ENCODE assay signal across 8 cellular contexts in genomic region chr2:37925063-37925897, GRCh38. TPM values are rescaled to one million over a fixed set of nuclear protein-coding genes. Genes with fewer than 3 reads are reported as not detected.
DNase-seq lines count a peak whose midpoint lies in the region; ATAC-seq, FAIRE-seq and TF ChIP-seq lines count a peak whose summit lies in the region.

TSS of gene RMDN2 (plus strand) at chr2:37925287. CDS start at chr2:37929278, 3,991 bp downstream.

- H3K23ac ChIP-seq in H1 (ENCODE audit: insufficient read length) (no peak within 1 kb of the TSS), mesendoderm (ENCODE audit: low read length) (no peak within 1 kb of the TSS)

- H3K27me3 Mint-ChIP-seq in CD4-positive, alpha-beta T cell, result no peaks in the 10 kb centered on the region

- intact Hi-C loops in CD4-positive, alpha-beta T cell (cut with DNase I, micrococcal nuclease), result loop anchor here in 1 of 2 experiments (10.0 kb wide), 2 partner anchors 460 to 830 kb away; partner anchors contain the start of gene SRSF7

- TF ChIP-seq POLR2A in H1 (IDR thresholded peaks at IDR 0.05; ENCODE audit: control extremely low read depth in 1 of 2, low read depth in 2 of 2, low read length in 2 of 2), result peak; percentile 79 to 97

- H2BK12ac ChIP-seq in H1 (ENCODE audit: low read depth, low read length), result no peak within 1 kb of the TSS

- peaks cover 5% of the 10 kb centered on the region for H3K36me3 Mint-ChIP-seq in CD4-positive, alpha-beta T cell (ENCODE audit: low read depth)

- no peaks in the 10 kb centered on the region for H3K4me1 ChIP-seq in H1 (replicated peaks in 1 of 4; ENCODE audit: control insufficient read depth in 3 of 4, insufficient read depth in 4 of 4, low read length in 3 of 4)
- H3K4me1 ChIP-seq in mesendoderm (ENCODE audit: control insufficient read depth, low read depth, low read length), result no peaks in the 10 kb centered on the region

- no peak within 1 kb of the TSS for H2BK20ac ChIP-seq in H1 (ENCODE audit: low read length)

- CTCF ChIA-PET in CD4-positive, alpha-beta T cell (lab: Charles Lee), result no interaction called here
- CTCF ChIA-PET in H1 (lab: Charles Lee; ENCODE audit: partially characterized antibody), result interaction anchor here (0.8 to 1.3 kb wide), 4 partner anchors 57 to 529 kb away, joined by 3 to 5 read pairs (median 4); no protein-coding TSS in a partner anchor

- peak within 1 kb of the TSS; percentile 96 for H4K5ac ChIP-seq in H1 (ENCODE audit: insufficient read length, low read depth, low read length)
- no peak within 1 kb of the TSS for H4K5ac ChIP-seq in mesendoderm (ENCODE audit: low read length)

- peak within 1 kb of the TSS; percentile 50 to 81 (median 76) for H3K9ac ChIP-seq in H1 (replicated peaks in 1 of 4; ENCODE audit: extremely low read depth in 1 of 4, low read depth in 3 of 4, low read length in 3 of 4)
- peak within 1 kb of the TSS; percentile 87 for H3K9ac ChIP-seq in mesendoderm (ENCODE audit: low read length)

- no peak within 1 kb of the TSS for H3K14ac ChIP-seq in H1 (ENCODE audit: insufficient read length)

- H3K36me3 ChIP-seq in H1 (ENCODE audit: control insufficient read depth in 2 of 4, insufficient read depth in 4 of 4, low read length in 3 of 4) (no peaks in the 10 kb centered on the region), mesendoderm (ENCODE audit: control insufficient read depth, insufficient read depth, low read length) (no peaks in the 10 kb centered on the region)

- H3K4me3 ChIP-seq in H1 (ENCODE audit: extremely low read depth in 1 of 4, insufficient read depth in 2 of 4, low read depth in 3 of 4, low read length in 4 of 4) (peak within 1 kb of the TSS; percentile 68 to 91 (median 90)), mesendoderm (ENCODE audit: low read length) (peak within 1 kb of the TSS; percentile 69)

- H2BK120ac ChIP-seq in H1 (replicated peaks; ENCODE audit: low read depth, low read length), result peak within 1 kb of the TSS; percentile 10
- no peak within 1 kb of the TSS for H2BK120ac ChIP-seq in mesendoderm (ENCODE audit: low read depth, low read length)

- H2BK15ac ChIP-seq in H1 (ENCODE audit: low read length) (no peak within 1 kb of the TSS; the same call in 1 of the 2 replicates), mesendoderm (replicated peaks; ENCODE audit: low read depth) (no peak within 1 kb of the TSS)

- peak within 1 kb of the TSS; percentile 80 for H3K18ac ChIP-seq in H1 (ENCODE audit: extremely low read depth, low read length)
- H3K18ac ChIP-seq in mesendoderm (ENCODE audit: low read length), result peak within 1 kb of the TSS; percentile 78

- H3K4me1 Mint-ChIP-seq in CD4-positive, alpha-beta T cell (ENCODE audit: low read depth), result peaks cover 36% of the 10 kb centered on the region

- no peaks in the 10 kb centered on the region for H3K9me3 Mint-ChIP-seq in CD4-positive, alpha-beta T cell

- H2AFZ ChIP-seq in H1 (ENCODE audit: low read length), result peak within 1 kb of the TSS; percentile 91

- H3K79me1 ChIP-seq in H1 (ENCODE audit: low read depth, low read length) (no peaks in the 10 kb centered on the region), mesendoderm (ENCODE audit: low read length) (no peaks in the 10 kb centered on the region)

- WGBS in H1 (ENCODE audit: extremely low coverage in 1 of 2, insufficient coverage in 1 of 2, insufficient read length in 1 of 2, insufficient replicate concordance in 2 of 2, low coverage in 1 of 2, low lambda C conversion rate in 2 of 2, missing lambda C conversion rate in 1 of 2), 2 experiments, result 2% methylated on average over 57 of the region's 79 CpGs; no CpG with 5 or more reads in 1 of the 2 experiments
- no CpG with 5 or more reads among the region's 79 CpGs for WGBS in mesendoderm (ENCODE audit: extremely low coverage, insufficient coverage, low lambda C conversion rate)

- POLR2A ChIA-PET in CD4-positive, alpha-beta T cell (lab: Charles Lee), result interaction anchor here (0.5 to 2.2 kb wide), 12 partner anchors 9 to 1199 kb away, joined by 3 to 17 read pairs (median 3); partner anchors contain the start of genes SRSF7 and STRN
- POLR2A ChIA-PET in H1 (lab: Charles Lee; ENCODE audit: partially characterized antibody), result interaction anchor here (0.5 to 1.5 kb wide), 7 partner anchors 23 to 601 kb away, joined by 3 to 5 read pairs (median 4); partner anchors contain the start of gene PRKD3

- no peak within 1 kb of the TSS for H2AK5ac ChIP-seq in H1 (ENCODE audit: low read depth, low read length)
- H2AK5ac ChIP-seq in mesendoderm (ENCODE audit: low read length), result no peak within 1 kb of the TSS

- peak within 1 kb of the TSS; percentile 79 for H3K27ac Mint-ChIP-seq in CD4-positive, alpha-beta T cell

- FAIRE-seq in H1 (lab: Jason Lieb, UNC), result no peak

- H2BK5ac ChIP-seq in H1 (ENCODE audit: low read depth, low read length), result peak within 1 kb of the TSS; percentile 67
- no peak within 1 kb of the TSS for H2BK5ac ChIP-seq in mesendoderm (ENCODE audit: low read length)

- peak in 1 of 2 experiments; percentile 17; a peak in 1 of 4 replicates for TF ChIP-seq RAD21 in H1 (IDR thresholded peaks at IDR 0.05 in 1 of 2, conservative IDR thresholded peaks at IDR 0.05 in 1 of 2; ENCODE audit: low read depth in 2 of 2, low read length in 2 of 2)

- ATAC-seq in CD4-positive, alpha-beta T cell (ENCODE audit: poor library complexity), result peak; percentile 83
- peak; percentile 91 for ATAC-seq in GM19438 (IDR thresholded peaks at IDR 0.05; ENCODE audit: low read depth, unreplicated experiment)

- TF ChIP-seq EP300 in H1 (IDR thresholded peaks at IDR 0.05; ENCODE audit: borderline replicate concordance in 1 of 2, low read depth in 2 of 2, low read length in 2 of 2), result no peak

- peak; percentile 48 to 76 (median 66) for DNase-seq in CD4-positive, alpha-beta T cell
- DNase-seq in HK-2 (ENCODE audit: unreplicated experiment) (peak; percentile 94), NOMO-1 (lab: John Stamatoyannopoulos, UW; ENCODE audit: unreplicated experiment in 2 of 2) (peak; percentile 80 to 89), H1 (ENCODE audit: low read depth in 1 of 2, low spot score in 2 of 2) (peak; percentile 90 to 94), mesendoderm (peak; percentile 98)
- DNase-seq in activated CD8-positive, alpha-beta memory T cell treated with anti-CD3 and anti-CD28 coated beads for 48 hours (ENCODE audit: low read depth in 2 of 3, low spot score in 2 of 3), result peak; percentile 59 to 70 (median 68)
- peak; percentile 57 for DNase-seq in stimulated activated CD8-positive, alpha-beta memory T cell treated with anti-CD3 and anti-CD28 coated beads, Interleukin-15, amount 100 ng/mL, for 1 hour (ENCODE audit: low read depth)

- H3K79me2 ChIP-seq in H1 (ENCODE audit: control insufficient read depth in 1 of 2, insufficient read depth in 2 of 2, low read length in 2 of 2) (no peaks in the 10 kb centered on the region), mesendoderm (ENCODE audit: control insufficient read depth, insufficient read depth, low read length) (no peaks in the 10 kb centered on the region)

- peak within 1 kb of the TSS; percentile 76 for H4K91ac ChIP-seq in H1 (replicated peaks; ENCODE audit: insufficient read length, low read length)

- peak within 1 kb of the TSS; percentile 93 for H3K4me3 Mint-ChIP-seq in CD4-positive, alpha-beta T cell

- peak within 1 kb of the TSS; percentile 94 for H3K4ac ChIP-seq in H1 (replicated peaks; ENCODE audit: insufficient read length, low read depth, low read length)
- H3K4ac ChIP-seq in mesendoderm (ENCODE audit: low read depth, low read length), result peak within 1 kb of the TSS; percentile 73

- H3K56ac ChIP-seq in H1 (replicated peaks; ENCODE audit: insufficient read length, low read depth, low read length), result peak within 1 kb of the TSS; percentile 97
- H3K56ac ChIP-seq in mesendoderm (ENCODE audit: low read length), result peak within 1 kb of the TSS; percentile 94

- peak within 1 kb of the TSS; percentile 71 to 92 for H3K4me2 ChIP-seq in H1 (ENCODE audit: insufficient read depth in 1 of 2, low read depth in 2 of 2, low read length in 2 of 2)
- peak within 1 kb of the TSS; percentile 98 for H3K4me2 ChIP-seq in mesendoderm (ENCODE audit: low read length)

- H3K27ac ChIP-seq in CD4-positive, alpha-beta T cell (ENCODE audit: low read depth, low read length), result peak within 1 kb of the TSS; percentile 62
- H3K27ac ChIP-seq in H1 (ENCODE audit: low read depth, low read length) (peak within 1 kb of the TSS; percentile 65; the same call in 1 of the 2 replicates), mesendoderm (ENCODE audit: low read depth, low read length) (peak within 1 kb of the TSS; percentile 94)

- no peak for TF ChIP-seq CTCF in CD4-positive, alpha-beta T cell (IDR thresholded peaks at IDR 0.05)
- peak in 1 of 3 experiments; percentile 5; a peak in 1 of 4 replicates for TF ChIP-seq CTCF in H1 (IDR thresholded peaks at IDR 0.05; ENCODE audit: control extremely low read depth in 1 of 3, insufficient read depth in 1 of 3, low read depth in 1 of 3, low read length in 3 of 3)

- H4K8ac ChIP-seq in H1 (ENCODE audit: extremely low read depth, insufficient read depth, low read length) (peak within 1 kb of the TSS; percentile 97), mesendoderm (ENCODE audit: low read depth, low read length) (peak within 1 kb of the TSS; percentile 81)

- peaks cover 5% of the 10 kb centered on the region for H3K23me2 ChIP-seq in H1 (ENCODE audit: low read depth, low read length)

- H3K9me3 ChIP-seq in CD4-positive, alpha-beta T cell (ENCODE audit: control insufficient read depth, low read length), result no peaks in the 10 kb centered on the region
- no peaks in the 10 kb centered on the region for H3K9me3 ChIP-seq in H1 (ENCODE audit: insufficient read depth in 2 of 2, low read depth in 1 of 2, low read length in 1 of 2)

- H4K20me1 ChIP-seq in H1 (replicated peaks in 1 of 2; ENCODE audit: control insufficient read depth in 1 of 2, insufficient read depth in 2 of 2, low read length in 2 of 2), result no peaks in the 10 kb centered on the region

- H3K27me3 ChIP-seq in CD4-positive, alpha-beta T cell (ENCODE audit: control insufficient read depth, insufficient read depth, low read length), result no peaks in the 10 kb centered on the region
- peaks cover 0 to 3% (median 1%) of the 10 kb centered on the region in 4 experiments; a peak in 1 of 7 replicates for H3K27me3 ChIP-seq in H1 (replicated peaks in 1 of 4; ENCODE audit: control insufficient read depth in 3 of 4, extremely low read depth in 1 of 4, insufficient read depth in 3 of 4, low read length in 3 of 4)
- H3K27me3 ChIP-seq in mesendoderm (ENCODE audit: insufficient read depth, low read length, poor library complexity), result no peaks in the 10 kb centered on the region

TF ChIP-seq in H1, 55 proteins besides CTCF, POLR2A, EP300 and RAD21 (continues in another document):
- peak; percentile 67 for TF ChIP-seq CREB1 (IDR thresholded peaks at IDR 0.05)

RNA-seq across cellular contexts. Expression of gene RMDN2, which starts in this region (rescaled TPM):
- 1 to 10 TPM; 2.4 to 3.3 TPM for total RNA-seq in CD4-positive, alpha-beta T cell
- total RNA-seq in H1 (2021; fragmentation: NEBNext Ultra II Directional; extraction: Animal tissue kit (Norgen Biotek cat#: 25700)), result 3.0 and 3.5 TPM in 2 replicates
- polyA plus RNA-seq in H1 (2011; rRNA removed), result 0.35 and 0.53 TPM in 2 replicates
- polyA plus RNA-seq in H1 (2011; cell fraction: cytosol; rRNA removed), result 1.7 TPM
- 0.64 TPM for polyA plus RNA-seq in H1 (2011; cell fraction: nucleus; rRNA removed)
- 0.71 to 2.2 TPM (median 1.1 TPM) in 4 replicates for polyA plus RNA-seq in H1 (2012, experiment 1 of 2)
- 0.18 TPM for polyA plus RNA-seq in H1 (2012, experiment 2 of 2)
- polyA plus RNA-seq in H1 (2013, experiment 1 of 2), result 2.9 TPM
- polyA plus RNA-seq in H1 (2013, experiment 2 of 2), result 3.8 TPM
- polyA minus RNA-seq in H1 (2011; rRNA and poly(A)+ RNA removed), result 1.2 and 2.4 TPM in 2 replicates
- polyA minus RNA-seq in H1 (2011; cell fraction: cytosol; rRNA and poly(A)+ RNA removed), result not detected
- polyA minus RNA-seq in H1 (2011; cell fraction: nucleus; rRNA and poly(A)+ RNA removed), result 6.6 TPM
- polyA plus RNA-seq in mesendoderm (2013, experiment 1 of 2), result 2.5 TPM
- polyA plus RNA-seq in mesendoderm (2013, experiment 2 of 2), result 2.7 TPM

Comparison
In these comparisons a context has a peak if more than half of its experiments do, and no peak if none do; other contexts are left out.
1. Peak in every context shown above with its lines: DNase-seq, ATAC-seq, H3K4me3 ChIP-seq and H3K27ac ChIP-seq.